Comparison of ENCODE assay signal across 1 cellular context in genomic region chr6:3139090-3139903, GRCh38.
A peak's percentile ranks its signal among the peaks of the same experiment; 100 is the strongest.
TF ChIP-seq lines count a peak whose summit lies in the region.

No MANE protein-coding gene starts in this region.

TF ChIP-seq in HepG2, 621 proteins besides CTCF, POLR2A, EP300 and RAD21 (continues in another document):
- TF ChIP-seq SNAPC4 (CRISPR knock-in tag; IDR thresholded peaks at IDR 0.05) (no peak), CBX5 (CRISPR knock-in tag; IDR thresholded peaks at IDR 0.05; ENCODE audit: borderline replicate concordance) (peak; percentile 58; the same call in 1 of the 2 replicates), IRF2 (CRISPR knock-in tag; IDR thresholded peaks at IDR 0.05) (peak; percentile 92), ZNF20 (CRISPR knock-in tag; IDR thresholded peaks at IDR 0.05) (no peak), CC2D1A (CRISPR knock-in tag; IDR thresholded peaks at IDR 0.05) (0 out of 2 replicates have a peak, but pooled peaks have one; percentile 8), ARNT2 (CRISPR knock-in tag; IDR thresholded peaks at IDR 0.05; ENCODE audit: low read depth) (no peak), ZNF576 (CRISPR knock-in tag; IDR thresholded peaks at IDR 0.05) (no peak), CEBPB (IDR thresholded peaks at IDR 0.05; ENCODE audit: borderline replicate concordance, low read depth, low read length) (no peak), ATAD3A (CRISPR knock-in tag; IDR thresholded peaks at IDR 0.05) (no peak), RAD51 (IDR thresholded peaks at IDR 0.05; ENCODE audit: borderline replicate concordance) (peak; percentile 96), STAT6 (CRISPR knock-in tag; IDR thresholded peaks at IDR 0.05; ENCODE audit: borderline replicate concordance) (peak; percentile 69; the same call in 1 of the 2 replicates), ELK4 (CRISPR knock-in tag; IDR thresholded peaks at IDR 0.05; ENCODE audit: borderline replicate concordance) (no peak), PLRG1 (conservative IDR thresholded peaks at IDR 0.05) (no peak), ZNF773 (CRISPR knock-in tag; IDR thresholded peaks at IDR 0.05; ENCODE audit: borderline replicate concordance) (no peak), ARID2 (CRISPR knock-in tag; IDR thresholded peaks at IDR 0.05; ENCODE audit: borderline replicate concordance) (peak; percentile 88; the same call in 1 of the 2 replicates), POGZ (CRISPR knock-in tag; IDR thresholded peaks at IDR 0.05) (peak; percentile 45; the same call in 1 of the 2 replicates), ZNF326 (CRISPR knock-in tag; IDR thresholded peaks at IDR 0.05; ENCODE audit: borderline replicate concordance) (no peak), SNRNP70 (IDR thresholded peaks at IDR 0.05; ENCODE audit: low read depth, low read length) (no peak), NR3C1 (CRISPR knock-in tag; IDR thresholded peaks at IDR 0.05) (no peak), ZNF33A (CRISPR knock-in tag; IDR thresholded peaks at IDR 0.05; ENCODE audit: borderline replicate concordance) (no peak), BRD4 (CRISPR knock-in tag; IDR thresholded peaks at IDR 0.05) (no peak), SATB2 (CRISPR knock-in tag; IDR thresholded peaks at IDR 0.05) (no peak), ZNF503 (CRISPR knock-in tag; IDR thresholded peaks at IDR 0.05) (peak; percentile 79; the same call in 1 of the 2 replicates), JARID2 (CRISPR knock-in tag; IDR thresholded peaks at IDR 0.05; ENCODE audit: insufficient replicate concordance) (peak; percentile 67), MXI1 (IDR thresholded peaks at IDR 0.05; ENCODE audit: borderline replicate concordance, low read depth, low read length) (peak; percentile 87; the same call in 1 of the 3 replicates), ZNF709 (CRISPR knock-in tag; IDR thresholded peaks at IDR 0.05) (no peak), SMARCC2 (IDR thresholded peaks at IDR 0.05) (no peak), ZNF263 (CRISPR knock-in tag; IDR thresholded peaks at IDR 0.05) (peak; percentile 94), NONO (IDR thresholded peaks at IDR 0.05) (no peak), NONO (CRISPR knock-in tag; conservative IDR thresholded peaks at IDR 0.05) (no peak; the same call in 1 of the 2 replicates)
- TF ChIP-seq, protein P1, sequence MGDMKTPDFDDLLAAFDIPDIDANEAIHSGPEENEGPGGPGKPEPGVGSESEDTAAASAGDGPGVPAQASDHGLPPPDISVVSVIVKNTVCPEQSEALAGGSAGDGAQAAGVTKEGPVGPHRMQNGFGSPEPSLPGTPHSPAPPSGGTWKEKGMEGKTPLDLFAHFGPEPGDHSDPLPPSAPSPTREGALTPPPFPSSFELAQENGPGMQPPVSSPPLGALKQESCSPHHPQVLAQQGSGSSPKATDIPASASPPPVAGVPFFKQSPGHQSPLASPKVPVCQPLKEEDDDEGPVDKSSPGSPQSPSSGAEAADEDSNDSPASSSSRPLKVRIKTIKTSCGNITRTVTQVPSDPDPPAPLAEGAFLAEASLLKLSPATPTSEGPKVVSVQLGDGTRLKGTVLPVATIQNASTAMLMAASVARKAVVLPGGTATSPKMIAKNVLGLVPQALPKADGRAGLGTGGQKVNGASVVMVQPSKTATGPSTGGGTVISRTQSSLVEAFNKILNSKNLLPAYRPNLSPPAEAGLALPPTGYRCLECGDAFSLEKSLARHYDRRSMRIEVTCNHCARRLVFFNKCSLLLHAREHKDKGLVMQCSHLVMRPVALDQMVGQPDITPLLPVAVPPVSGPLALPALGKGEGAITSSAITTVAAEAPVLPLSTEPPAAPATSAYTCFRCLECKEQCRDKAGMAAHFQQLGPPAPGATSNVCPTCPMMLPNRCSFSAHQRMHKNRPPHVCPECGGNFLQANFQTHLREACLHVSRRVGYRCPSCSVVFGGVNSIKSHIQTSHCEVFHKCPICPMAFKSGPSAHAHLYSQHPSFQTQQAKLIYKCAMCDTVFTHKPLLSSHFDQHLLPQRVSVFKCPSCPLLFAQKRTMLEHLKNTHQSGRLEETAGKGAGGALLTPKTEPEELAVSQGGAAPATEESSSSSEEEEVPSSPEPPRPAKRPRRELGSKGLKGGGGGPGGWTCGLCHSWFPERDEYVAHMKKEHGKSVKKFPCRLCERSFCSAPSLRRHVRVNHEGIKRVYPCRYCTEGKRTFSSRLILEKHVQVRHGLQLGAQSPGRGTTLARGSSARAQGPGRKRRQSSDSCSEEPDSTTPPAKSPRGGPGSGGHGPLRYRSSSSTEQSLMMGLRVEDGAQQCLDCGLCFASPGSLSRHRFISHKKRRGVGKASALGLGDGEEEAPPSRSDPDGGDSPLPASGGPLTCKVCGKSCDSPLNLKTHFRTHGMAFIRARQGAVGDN (CRISPR knock-in tag; IDR thresholded peaks at IDR 0.05), result peak; percentile 96
- TF ChIP-seq, protein P2, sequence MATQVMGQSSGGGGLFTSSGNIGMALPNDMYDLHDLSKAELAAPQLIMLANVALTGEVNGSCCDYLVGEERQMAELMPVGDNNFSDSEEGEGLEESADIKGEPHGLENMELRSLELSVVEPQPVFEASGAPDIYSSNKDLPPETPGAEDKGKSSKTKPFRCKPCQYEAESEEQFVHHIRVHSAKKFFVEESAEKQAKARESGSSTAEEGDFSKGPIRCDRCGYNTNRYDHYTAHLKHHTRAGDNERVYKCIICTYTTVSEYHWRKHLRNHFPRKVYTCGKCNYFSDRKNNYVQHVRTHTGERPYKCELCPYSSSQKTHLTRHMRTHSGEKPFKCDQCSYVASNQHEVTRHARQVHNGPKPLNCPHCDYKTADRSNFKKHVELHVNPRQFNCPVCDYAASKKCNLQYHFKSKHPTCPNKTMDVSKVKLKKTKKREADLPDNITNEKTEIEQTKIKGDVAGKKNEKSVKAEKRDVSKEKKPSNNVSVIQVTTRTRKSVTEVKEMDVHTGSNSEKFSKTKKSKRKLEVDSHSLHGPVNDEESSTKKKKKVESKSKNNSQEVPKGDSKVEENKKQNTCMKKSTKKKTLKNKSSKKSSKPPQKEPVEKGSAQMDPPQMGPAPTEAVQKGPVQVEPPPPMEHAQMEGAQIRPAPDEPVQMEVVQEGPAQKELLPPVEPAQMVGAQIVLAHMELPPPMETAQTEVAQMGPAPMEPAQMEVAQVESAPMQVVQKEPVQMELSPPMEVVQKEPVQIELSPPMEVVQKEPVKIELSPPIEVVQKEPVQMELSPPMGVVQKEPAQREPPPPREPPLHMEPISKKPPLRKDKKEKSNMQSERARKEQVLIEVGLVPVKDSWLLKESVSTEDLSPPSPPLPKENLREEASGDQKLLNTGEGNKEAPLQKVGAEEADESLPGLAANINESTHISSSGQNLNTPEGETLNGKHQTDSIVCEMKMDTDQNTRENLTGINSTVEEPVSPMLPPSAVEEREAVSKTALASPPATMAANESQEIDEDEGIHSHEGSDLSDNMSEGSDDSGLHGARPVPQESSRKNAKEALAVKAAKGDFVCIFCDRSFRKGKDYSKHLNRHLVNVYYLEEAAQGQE (IDR thresholded peaks at IDR 0.05; ENCODE audit: borderline replicate concordance in 1 of 2, low read depth in 1 of 2, low read length in 2 of 2), result peak in 1 of 2 experiments; percentile 34; a peak in 1 of 4 replicates
- TF ChIP-seq, protein P3, sequence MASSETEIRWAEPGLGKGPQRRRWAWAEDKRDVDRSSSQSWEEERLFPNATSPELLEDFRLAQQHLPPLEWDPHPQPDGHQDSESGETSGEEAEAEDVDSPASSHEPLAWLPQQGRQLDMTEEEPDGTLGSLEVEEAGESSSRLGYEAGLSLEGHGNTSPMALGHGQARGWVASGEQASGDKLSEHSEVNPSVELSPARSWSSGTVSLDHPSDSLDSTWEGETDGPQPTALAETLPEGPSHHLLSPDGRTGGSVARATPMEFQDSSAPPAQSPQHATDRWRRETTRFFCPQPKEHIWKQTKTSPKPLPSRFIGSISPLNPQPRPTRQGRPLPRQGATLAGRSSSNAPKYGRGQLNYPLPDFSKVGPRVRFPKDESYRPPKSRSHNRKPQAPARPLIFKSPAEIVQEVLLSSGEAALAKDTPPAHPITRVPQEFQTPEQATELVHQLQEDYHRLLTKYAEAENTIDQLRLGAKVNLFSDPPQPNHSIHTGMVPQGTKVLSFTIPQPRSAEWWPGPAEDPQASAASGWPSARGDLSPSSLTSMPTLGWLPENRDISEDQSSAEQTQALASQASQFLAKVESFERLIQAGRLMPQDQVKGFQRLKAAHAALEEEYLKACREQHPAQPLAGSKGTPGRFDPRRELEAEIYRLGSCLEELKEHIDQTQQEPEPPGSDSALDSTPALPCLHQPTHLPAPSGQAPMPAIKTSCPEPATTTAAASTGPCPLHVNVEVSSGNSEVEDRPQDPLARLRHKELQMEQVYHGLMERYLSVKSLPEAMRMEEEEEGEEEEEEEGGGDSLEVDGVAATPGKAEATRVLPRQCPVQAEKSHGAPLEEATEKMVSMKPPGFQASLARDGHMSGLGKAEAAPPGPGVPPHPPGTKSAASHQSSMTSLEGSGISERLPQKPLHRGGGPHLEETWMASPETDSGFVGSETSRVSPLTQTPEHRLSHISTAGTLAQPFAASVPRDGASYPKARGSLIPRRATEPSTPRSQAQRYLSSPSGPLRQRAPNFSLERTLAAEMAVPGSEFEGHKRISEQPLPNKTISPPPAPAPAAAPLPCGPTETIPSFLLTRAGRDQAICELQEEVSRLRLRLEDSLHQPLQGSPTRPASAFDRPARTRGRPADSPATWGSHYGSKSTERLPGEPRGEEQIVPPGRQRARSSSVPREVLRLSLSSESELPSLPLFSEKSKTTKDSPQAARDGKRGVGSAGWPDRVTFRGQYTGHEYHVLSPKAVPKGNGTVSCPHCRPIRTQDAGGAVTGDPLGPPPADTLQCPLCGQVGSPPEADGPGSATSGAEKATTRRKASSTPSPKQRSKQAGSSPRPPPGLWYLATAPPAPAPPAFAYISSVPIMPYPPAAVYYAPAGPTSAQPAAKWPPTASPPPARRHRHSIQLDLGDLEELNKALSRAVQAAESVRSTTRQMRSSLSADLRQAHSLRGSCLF (CRISPR knock-in tag; IDR thresholded peaks at IDR 0.05; ENCODE audit: borderline replicate concordance), result no peak
